In genomic region chr14:103521438-103521961, GRCh38 we compare ENCODE assay signal across 6 cellular contexts. TPM values are rescaled to one million over a fixed set of nuclear protein-coding genes. Genes with fewer than 3 reads are reported as not detected.
DNase-seq lines count a peak whose midpoint lies in the region; FAIRE-seq and TF ChIP-seq lines count a peak whose summit lies in the region.

No MANE protein-coding gene starts in this region.

- H4K91ac ChIP-seq in H1 (replicated peaks; ENCODE audit: insufficient read length, low read length), result peak overlapping the region; percentile 83

- no peak overlapping the region for H3K14ac ChIP-seq in H1 (ENCODE audit: insufficient read length)

- peak overlapping the region; percentile 57 for H4K8ac ChIP-seq in H1 (ENCODE audit: extremely low read depth, insufficient read depth, low read length)

- peak overlapping the region; percentile 73 to 80 for H3K4me2 ChIP-seq in H1 (ENCODE audit: insufficient read depth in 1 of 2, low read depth in 2 of 2, low read length in 2 of 2)

- peak overlapping the region; percentile 49 for H4K5ac ChIP-seq in H1 (ENCODE audit: insufficient read length, low read depth, low read length)

- H2BK15ac ChIP-seq in H1 (ENCODE audit: low read length), result no peak overlapping the region

- peaks cover 10 to 18% of the 10 kb centered on the region in 2 experiments for H4K20me1 ChIP-seq in H1 (replicated peaks in 1 of 2; ENCODE audit: control insufficient read depth in 1 of 2, insufficient read depth in 2 of 2, low read length in 2 of 2)

- no peak for TF ChIP-seq CTCF in H1 (IDR thresholded peaks at IDR 0.05; ENCODE audit: control extremely low read depth in 1 of 3, insufficient read depth in 1 of 3, low read depth in 1 of 3, low read length in 3 of 3)
- no peak for TF ChIP-seq CTCF in retinal pigment epithelial cell (conservative IDR thresholded peaks at IDR 0.05; ENCODE audit: low read depth, low read length)

- no peak for TF ChIP-seq EP300 in H1 (IDR thresholded peaks at IDR 0.05; ENCODE audit: borderline replicate concordance in 1 of 2, low read depth in 2 of 2, low read length in 2 of 2)

- no peak overlapping the region for H2BK20ac ChIP-seq in H1 (ENCODE audit: low read length)

- peaks cover 3 to 23% (median 13%) of the 10 kb centered on the region in 4 experiments for H3K27me3 ChIP-seq in H1 (replicated peaks in 1 of 4; ENCODE audit: control insufficient read depth in 3 of 4, extremely low read depth in 1 of 4, insufficient read depth in 3 of 4, low read length in 3 of 4)

- peaks cover 0 to 28% (median 19%) of the 10 kb centered on the region in 4 experiments; a peak in 6 of 7 replicates for H3K4me1 ChIP-seq in H1 (replicated peaks in 1 of 4; ENCODE audit: control insufficient read depth in 3 of 4, insufficient read depth in 4 of 4, low read length in 3 of 4)

- H3K36me3 ChIP-seq in H1 (ENCODE audit: control insufficient read depth in 2 of 4, insufficient read depth in 4 of 4, low read length in 3 of 4), result peaks cover 8 to 23% (median 17%) of the 10 kb centered on the region in 4 experiments; a peak in 7 of 8 replicates

- H3K79me1 ChIP-seq in H1 (ENCODE audit: low read depth, low read length), result no peaks in the 10 kb centered on the region; the same call in 1 of the 2 replicates

- H2BK12ac ChIP-seq in H1 (ENCODE audit: low read depth, low read length), result no peak overlapping the region

- TF ChIP-seq POLR2A in H1 (IDR thresholded peaks at IDR 0.05; ENCODE audit: control extremely low read depth in 1 of 2, low read depth in 2 of 2, low read length in 2 of 2), result no peak

- no peak for FAIRE-seq in H1 (lab: Jason Lieb, UNC)

- no peak overlapping the region for H2BK120ac ChIP-seq in H1 (replicated peaks; ENCODE audit: low read depth, low read length)

- peak overlapping the region; percentile 93; the same call in 1 of the 2 replicates for H2BK5ac ChIP-seq in H1 (ENCODE audit: low read depth, low read length)

- H2AK5ac ChIP-seq in H1 (ENCODE audit: low read depth, low read length), result no peak overlapping the region

- H3K18ac ChIP-seq in H1 (ENCODE audit: extremely low read depth, low read length), result peak overlapping the region; percentile 83

- DNase-seq in NCI-H2196 (lab: John Stamatoyannopoulos, UW; ENCODE audit: unreplicated experiment) (peak; percentile 9), NCI-H2196 treated with DMSO at 0.1 percent for 48 hours (lab: John Stamatoyannopoulos, UW; ENCODE audit: unreplicated experiment) (no peak), H1 (ENCODE audit: low read depth in 1 of 2, low spot score in 2 of 2) (no peak), retinal pigment epithelial cell (ENCODE audit: low read depth) (no peak), mucosa of gallbladder (ENCODE audit: low spot score) (no peak), Ammon's horn (ENCODE audit: low spot score) (no peak)

- H3K4me3 ChIP-seq in H1 (ENCODE audit: extremely low read depth in 1 of 4, insufficient read depth in 2 of 4, low read depth in 3 of 4, low read length in 4 of 4) (peak overlapping the region; percentile 79 to 96 (median 84)), retinal pigment epithelial cell (ENCODE audit: low read length) (peak overlapping the region; percentile 53)

- peaks cover 0 to 2% of the 10 kb centered on the region in 2 experiments; a peak in 1 of 4 replicates for H3K79me2 ChIP-seq in H1 (ENCODE audit: control insufficient read depth in 1 of 2, insufficient read depth in 2 of 2, low read length in 2 of 2)

- 2% methylated on average over 19 of the region's 78 CpGs; no CpG with 5 or more reads in 1 of the 2 experiments for WGBS in H1 (ENCODE audit: extremely low coverage in 1 of 2, insufficient coverage in 1 of 2, insufficient read length in 1 of 2, insufficient replicate concordance in 2 of 2, low coverage in 1 of 2, low lambda C conversion rate in 2 of 2, missing lambda C conversion rate in 1 of 2), 2 experiments

- no peak overlapping the region for H3K56ac ChIP-seq in H1 (replicated peaks; ENCODE audit: insufficient read length, low read depth, low read length)

- no peak overlapping the region for H3K4ac ChIP-seq in H1 (replicated peaks; ENCODE audit: insufficient read length, low read depth, low read length)

- H3K27ac ChIP-seq in H1 (ENCODE audit: low read depth, low read length), result no peak overlapping the region

- POLR2A ChIA-PET in H1 (lab: Charles Lee; ENCODE audit: partially characterized antibody), result interaction anchor here (0.5 to 12.6 kb wide), 20 partner anchors 11 to 464 kb away, joined by 3 to 844 read pairs (median 4); partner anchors contain the start of genes BAG5, CDC42BPB, COA8 and EIF5

- no peak overlapping the region for H3K23ac ChIP-seq in H1 (ENCODE audit: insufficient read length)

- H2AFZ ChIP-seq in H1 (ENCODE audit: low read length), result no peak overlapping the region

- peaks cover 14% of the 10 kb centered on the region; the same call in 1 of the 2 replicates for H3K23me2 ChIP-seq in H1 (ENCODE audit: low read depth, low read length)

- H3K9me3 ChIP-seq in H1 (ENCODE audit: insufficient read depth in 2 of 2, low read depth in 1 of 2, low read length in 1 of 2), result no peaks in the 10 kb centered on the region

- H3K9ac ChIP-seq in H1 (replicated peaks in 1 of 4; ENCODE audit: extremely low read depth in 1 of 4, low read depth in 3 of 4, low read length in 3 of 4), result peak overlapping the region; percentile 64 to 90 (median 83); a peak in 6 of 7 replicates

- no peak for TF ChIP-seq RAD21 in H1 (IDR thresholded peaks at IDR 0.05 in 1 of 2, conservative IDR thresholded peaks at IDR 0.05 in 1 of 2; ENCODE audit: low read depth in 2 of 2, low read length in 2 of 2)

- CTCF ChIA-PET in H1 (lab: Charles Lee; ENCODE audit: partially characterized antibody), result interaction anchor here (0.6 to 31.3 kb wide), 8 partner anchors 12 to 827 kb away, joined by 3 to 921 read pairs (median 9); partner anchors contain the start of genes BAG5 and TRMT61A

TF ChIP-seq in H1, 55 proteins besides CTCF, POLR2A, EP300 and RAD21:
- TF ChIP-seq CREB1 (IDR thresholded peaks at IDR 0.05) (peak; percentile 44; the same call in 1 of the 2 replicates), CBX8 (IDR thresholded peaks at IDR 0.05; ENCODE audit: borderline replicate concordance, low read depth, low read length) (no peak)

RNA-seq across cellular contexts. Expression of gene CKB, which starts 1.1 kb away (rescaled TPM):
- 538 and 572 TPM in 2 replicates for total RNA-seq in H1 (2021; fragmentation: NEBNext Ultra II Directional; extraction: Animal tissue kit (Norgen Biotek cat#: 25700))
- 950 and 1,969 TPM in 2 replicates for polyA plus RNA-seq in H1 (2011; rRNA removed)
- polyA plus RNA-seq in H1 (2011; cell fraction: cytosol; rRNA removed), result 828 TPM
- polyA plus RNA-seq in H1 (2011; cell fraction: nucleus; rRNA removed), result 1,943 TPM
- 757 to 990 TPM (median 908 TPM) in 4 replicates for polyA plus RNA-seq in H1 (2012, experiment 1 of 2)
- polyA plus RNA-seq in H1 (2012, experiment 2 of 2), result 939 TPM
- 514 TPM for polyA plus RNA-seq in H1 (2013, experiment 1 of 2)
- polyA plus RNA-seq in H1 (2013, experiment 2 of 2), result 503 TPM
- polyA minus RNA-seq in H1 (2011; rRNA and poly(A)+ RNA removed), result 153 and 156 TPM in 2 replicates
- polyA minus RNA-seq in H1 (2011; cell fraction: cytosol; rRNA and poly(A)+ RNA removed), result 356 TPM
- polyA minus RNA-seq in H1 (2011; cell fraction: nucleus; rRNA and poly(A)+ RNA removed), result 378 TPM
- total RNA-seq in mucosa of gallbladder, result 424 TPM

RNA-seq across cellular contexts. Expression of gene TRMT61A, which starts 7.5 kb away (rescaled TPM):
- total RNA-seq in H1 (2021; fragmentation: NEBNext Ultra II Directional; extraction: Animal tissue kit (Norgen Biotek cat#: 25700)), result 15.1 and 15.8 TPM in 2 replicates
- polyA plus RNA-seq in H1 (2011; rRNA removed), result 19.0 and 29.7 TPM in 2 replicates
- 23.3 TPM for polyA plus RNA-seq in H1 (2011; cell fraction: cytosol; rRNA removed)
- polyA plus RNA-seq in H1 (2011; cell fraction: nucleus; rRNA removed), result 44.0 TPM
- 9.2 to 14.2 TPM (median 13.8 TPM) in 4 replicates for polyA plus RNA-seq in H1 (2012, experiment 1 of 2)
- polyA plus RNA-seq in H1 (2012, experiment 2 of 2), result 11.3 TPM
- 6.8 TPM for polyA plus RNA-seq in H1 (2013, experiment 1 of 2)
- polyA plus RNA-seq in H1 (2013, experiment 2 of 2), result 6.6 TPM
- polyA minus RNA-seq in H1 (2011; rRNA and poly(A)+ RNA removed), result 6.4 and 6.9 TPM in 2 replicates
- 11.2 TPM for polyA minus RNA-seq in H1 (2011; cell fraction: cytosol; rRNA and poly(A)+ RNA removed)
- polyA minus RNA-seq in H1 (2011; cell fraction: nucleus; rRNA and poly(A)+ RNA removed), result 26.1 TPM
- total RNA-seq in mucosa of gallbladder, result 13.5 TPM

RNA-seq across cellular contexts. Expression of gene BAG5, which starts 41.0 kb away (rescaled TPM):
- 29.2 and 29.5 TPM in 2 replicates for total RNA-seq in H1 (2021; fragmentation: NEBNext Ultra II Directional; extraction: Animal tissue kit (Norgen Biotek cat#: 25700))
- polyA plus RNA-seq in H1 (2011; rRNA removed), result 5.9 and 7.4 TPM in 2 replicates
- 8.2 TPM for polyA plus RNA-seq in H1 (2011; cell fraction: cytosol; rRNA removed)
- polyA plus RNA-seq in H1 (2011; cell fraction: nucleus; rRNA removed), result 5.3 TPM
- 13.5 to 26.1 TPM (median 16.6 TPM) in 4 replicates for polyA plus RNA-seq in H1 (2012, experiment 1 of 2)
- 2.3 TPM for polyA plus RNA-seq in H1 (2012, experiment 2 of 2)
- 18.4 TPM for polyA plus RNA-seq in H1 (2013, experiment 1 of 2)
- polyA plus RNA-seq in H1 (2013, experiment 2 of 2), result 17.4 TPM
- polyA minus RNA-seq in H1 (2011; rRNA and poly(A)+ RNA removed), result 11.8 and 13.3 TPM in 2 replicates
- polyA minus RNA-seq in H1 (2011; cell fraction: cytosol; rRNA and poly(A)+ RNA removed), result 13.7 TPM
- polyA minus RNA-seq in H1 (2011; cell fraction: nucleus; rRNA and poly(A)+ RNA removed), result 12.5 TPM
- total RNA-seq in mucosa of gallbladder, result 24.2 TPM

RNA-seq across cellular contexts. Expression of gene COA8, which starts 41.3 kb away (rescaled TPM):
- 35.0 and 35.5 TPM in 2 replicates for total RNA-seq in H1 (2021; fragmentation: NEBNext Ultra II Directional; extraction: Animal tissue kit (Norgen Biotek cat#: 25700))
- polyA plus RNA-seq in H1 (2011; rRNA removed), result 5.9 and 7.1 TPM in 2 replicates
- polyA plus RNA-seq in H1 (2011; cell fraction: cytosol; rRNA removed), result 10.9 TPM
- polyA plus RNA-seq in H1 (2011; cell fraction: nucleus; rRNA removed), result 12.8 TPM
- 23.7 to 31.1 TPM (median 30.1 TPM) in 4 replicates for polyA plus RNA-seq in H1 (2012, experiment 1 of 2)
- 27.0 TPM for polyA plus RNA-seq in H1 (2012, experiment 2 of 2)
- 31.3 TPM for polyA plus RNA-seq in H1 (2013, experiment 1 of 2)
- polyA plus RNA-seq in H1 (2013, experiment 2 of 2), result 27.9 TPM
- polyA minus RNA-seq in H1 (2011; rRNA and poly(A)+ RNA removed), result 4.3 and 5.2 TPM in 2 replicates
- polyA minus RNA-seq in H1 (2011; cell fraction: cytosol; rRNA and poly(A)+ RNA removed), result 8.7 TPM
- polyA minus RNA-seq in H1 (2011; cell fraction: nucleus; rRNA and poly(A)+ RNA removed), result 18.8 TPM
- total RNA-seq in mucosa of gallbladder, result 33.7 TPM
